8 cellular contexts compared by ENCODE assay signal in the genomic region with DNA sequence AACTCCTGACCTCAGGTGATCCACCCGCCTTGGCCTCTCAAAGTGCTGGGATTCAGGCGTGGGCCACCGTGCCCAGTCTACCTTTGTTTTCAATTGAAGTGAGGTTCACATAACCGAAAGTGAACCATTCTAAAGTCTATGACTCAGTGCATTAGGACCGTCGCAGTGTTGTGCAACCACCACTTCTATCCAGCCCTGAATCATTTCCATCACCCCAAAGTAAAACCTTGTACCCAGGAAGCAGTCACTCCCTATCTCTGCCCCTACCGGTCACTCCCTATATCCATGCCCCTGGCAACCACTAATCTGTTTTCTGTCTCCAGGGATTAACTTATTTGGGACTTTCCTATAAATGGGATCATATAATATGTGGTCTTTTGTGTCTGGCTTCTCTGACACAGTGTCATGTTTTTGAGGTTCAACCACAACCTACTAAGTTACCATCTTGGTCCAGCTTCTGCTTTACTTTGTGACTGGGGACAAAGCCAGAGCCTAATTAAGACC. TPM values are rescaled to one million over a fixed set of nuclear protein-coding genes. Genes with fewer than 3 reads are reported as not detected.
DNase-seq lines count a peak whose midpoint lies in the region; ATAC-seq and TF ChIP-seq lines count a peak whose summit lies in the region.

No MANE protein-coding gene starts in this region.

- peak; percentile 65 for DNase-seq in AG04449 (ENCODE audit: low read depth, low spot score)
- peak; percentile 86 for DNase-seq in astrocyte of the spinal cord (ENCODE audit: low read depth, low spot score)
- no peak for DNase-seq in mucosa of descending colon
- DNase-seq in NAMALWA (ENCODE audit: low spot score), result no peak
- no peak for DNase-seq in activated naive CD4-positive, alpha-beta T cell treated with Interleukin-2 at 50 U/mL for 16 hours

- H3K9me3 Mint-ChIP-seq in stimulated activated memory B cell treated with anti-CD40 and anti-IgM and Interleukin-4, amounts not matched to agents 10 μg/mL and 1 μg/mL and 100 μg/mL, for 72 hours, result no peaks in the 10 kb centered on the region

- intact Hi-C loops in mucosa of descending colon (cut with DNase I, micrococcal nuclease), result no loop called here

- no peaks in the 10 kb centered on the region for H3K9me3 ChIP-seq in mucosa of descending colon

- peaks cover 5% of the 10 kb centered on the region for H3K36me3 Mint-ChIP-seq in stimulated activated memory B cell treated with anti-CD40 and anti-IgM and Interleukin-4, amounts not matched to agents 10 μg/mL and 1 μg/mL and 100 μg/mL, for 72 hours

- no peak overlapping the region for H3K4me3 Mint-ChIP-seq in stimulated activated memory B cell treated with anti-CD40 and anti-IgM and Interleukin-4, amounts not matched to agents 10 μg/mL and 1 μg/mL and 100 μg/mL, for 72 hours

- TF ChIP-seq CTCF in AG04449 (IDR thresholded peaks at IDR 0.05; ENCODE audit: insufficient read depth, low read length, missing control alignments) (peak; percentile 32), astrocyte of the spinal cord (IDR thresholded peaks at IDR 0.05; ENCODE audit: low read depth, low read length) (peak; percentile 41), mucosa of descending colon (IDR thresholded peaks at IDR 0.05) (no peak)

- no peak for TF ChIP-seq EP300 in Ishikawa (IDR thresholded peaks at IDR 0.05; ENCODE audit: borderline replicate concordance)

- TF ChIP-seq RAD21 in Ishikawa (IDR thresholded peaks at IDR 0.05; ENCODE audit: low read depth), result no peak

- no peaks in the 10 kb centered on the region for H3K36me3 ChIP-seq in mucosa of descending colon (ENCODE audit: low read depth)

- POLR2A ChIA-PET in AG04449 (lab: Yijun Ruan, JAX), result no interaction called here

- no peaks in the 10 kb centered on the region for H3K27me3 Mint-ChIP-seq in stimulated activated memory B cell treated with anti-CD40 and anti-IgM and Interleukin-4, amounts not matched to agents 10 μg/mL and 1 μg/mL and 100 μg/mL, for 72 hours

- H3K4me1 Mint-ChIP-seq in stimulated activated memory B cell treated with anti-CD40 and anti-IgM and Interleukin-4, amounts not matched to agents 10 μg/mL and 1 μg/mL and 100 μg/mL, for 72 hours, result no peaks in the 10 kb centered on the region

- no peak overlapping the region for H3K4me3 ChIP-seq in AG04449 (ENCODE audit: low read depth, low read length)
- H3K4me3 ChIP-seq in astrocyte of the spinal cord (ENCODE audit: low read depth, low read length), result no peak overlapping the region
- H3K4me3 ChIP-seq in mucosa of descending colon, result no peak overlapping the region

- CTCF ChIA-PET in AG04449 (lab: Yijun Ruan, JAX), result interaction anchor here (0.6 to 5.4 kb wide), 6 partner anchors 11 to 615 kb away, joined by 3 to 33 read pairs (median 4); partner anchors contain the start of gene CDC42EP4

- in situ Hi-C loops in astrocyte of the spinal cord (cut with HindIII; ENCODE audit: low sequenced_read_pairs), result no loop called here

- no peak overlapping the region for H3K27ac Mint-ChIP-seq in stimulated activated memory B cell treated with anti-CD40 and anti-IgM and Interleukin-4, amounts not matched to agents 10 μg/mL and 1 μg/mL and 100 μg/mL, for 72 hours

- ATAC-seq in mucosa of descending colon, result peak; percentile 53
- ATAC-seq in stimulated activated memory B cell treated with anti-CD40 and anti-IgM and Interleukin-4, amounts not matched to agents 10 μg/mL and 1 μg/mL and 100 μg/mL, for 72 hours, result no peak
- no peak for ATAC-seq in HG03159 (IDR thresholded peaks at IDR 0.05; ENCODE audit: unreplicated experiment)

- H3K4me1 ChIP-seq in mucosa of descending colon (ENCODE audit: low read depth), result peaks cover 11% of the 10 kb centered on the region

TF ChIP-seq in Ishikawa, 13 proteins besides CTCF, POLR2A, EP300 and RAD21:
- TF ChIP-seq ZBTB7A (IDR thresholded peaks at IDR 0.05; ENCODE audit: low read depth) (no peak), CEBPB (IDR thresholded peaks at IDR 0.05) (peak; percentile 89), TCF12 (IDR thresholded peaks at IDR 0.05; ENCODE audit: low read depth) (no peak)

RNA-seq across cellular contexts. Expression of gene CDC42EP4, which starts 28.3 kb away (rescaled TPM):
- 10 to 100 TPM; 54.6 to 95.2 (median 75.9) TPM for total RNA-seq in mucosa of descending colon

Comparison
In these comparisons a context has a peak if more than half of its experiments do, and no peak if none do; other contexts are left out.
1. DNase-seq: peak in AG04449 (single experiment) and astrocyte of the spinal cord (single experiment); none in mucosa of descending colon (0 of 3), NAMALWA (single experiment) and activated naive CD4-positive, alpha-beta T cell treated with Interleukin-2 at 50 U/mL for 16 hours (single experiment).